Comparison of ENCODE assay signal across 15 cellular contexts in the genomic region with DNA sequence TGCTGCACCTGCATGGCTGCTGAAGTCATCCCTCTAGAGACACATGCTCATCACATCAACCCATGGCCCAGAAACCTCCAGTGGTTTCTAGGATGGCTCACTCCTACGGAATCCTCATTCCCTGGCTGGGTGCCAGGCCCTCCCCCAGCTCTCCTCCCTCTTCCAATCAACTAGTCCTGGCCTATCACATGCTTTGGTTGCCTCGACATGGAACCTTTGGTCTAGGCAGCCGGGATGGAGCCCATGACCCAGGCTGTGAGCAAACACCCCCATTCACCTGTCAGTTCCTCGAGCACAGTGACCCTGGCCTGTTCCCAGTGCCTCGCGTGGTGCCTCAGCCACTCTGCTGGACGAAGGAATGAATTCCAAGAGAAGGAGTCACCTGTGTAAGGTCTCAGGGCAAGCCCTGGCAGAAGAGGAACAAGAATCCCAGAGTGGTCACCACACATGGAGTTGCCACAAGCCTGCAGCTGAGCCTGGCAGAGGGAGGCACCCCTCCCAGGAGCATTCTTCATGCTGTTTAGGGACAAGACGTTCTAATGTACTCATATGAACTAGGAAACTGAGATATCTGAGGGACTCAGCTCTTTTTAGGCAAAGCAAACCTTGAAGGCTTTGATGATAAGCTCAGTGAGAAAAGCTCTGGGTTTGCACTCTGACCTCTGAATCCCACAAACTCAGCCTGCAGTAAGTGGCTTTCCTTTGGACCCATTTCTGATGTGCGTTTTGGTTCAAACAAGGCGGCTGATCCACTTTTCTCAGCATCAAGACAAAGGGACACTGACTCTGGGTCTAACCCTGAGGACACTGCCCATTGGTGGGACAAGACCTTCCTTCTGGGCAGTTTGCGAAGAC. TPM values are rescaled to one million over a fixed set of nuclear protein-coding genes. Genes with fewer than 3 reads are reported as not detected.
A peak's percentile ranks its signal among the peaks of the same experiment; 100 is the strongest.
DNase-seq lines count a peak whose midpoint lies in the region; ATAC-seq, FAIRE-seq and TF ChIP-seq lines count a peak whose summit lies in the region.
"Had no signal": no experiment of that assay in that cellular context is flagged by ENCODE, and none has a peak within 500 bp of the region (broad histone marks: within the 10 kb centered on the region; RNA-seq: fewer than 3 reads in every experiment).

No MANE protein-coding gene starts in this region.

- 88 to 90% methylated on average over 11 of the region's 11 CpGs for WGBS in aorta, 2 donors

- peaks cover 4% of the 10 kb centered on the region for H3K36me3 Mint-ChIP-seq in astrocyte (ENCODE audit: low read depth, unreplicated experiment)

- H3K27ac ChIP-seq in ACC112 (ENCODE audit: low read depth, low read length) (peak overlapping the region; percentile 64), astrocyte (ENCODE audit: low read depth, low read length) (peak overlapping the region; percentile 50), keratinocyte (ENCODE audit: control insufficient read depth, insufficient read depth, low read length) (peak overlapping the region; percentile 39), left ventricle myocardium inferior (replicated peaks) (no peak overlapping the region), aorta (ENCODE audit: low read depth in 1 of 2, low read length in 2 of 2) (no peak overlapping the region)

- H3K9me3 ChIP-seq in astrocyte (ENCODE audit: insufficient read depth, low read depth, low read length) (peaks cover 2% of the 10 kb centered on the region), keratinocyte (ENCODE audit: control insufficient read depth, low read depth, low read length) (no peaks in the 10 kb centered on the region), left ventricle myocardium inferior (replicated peaks) (no peaks in the 10 kb centered on the region), aorta (ENCODE audit: control insufficient read depth, low read length) (no peaks in the 10 kb centered on the region)
- H3K9me3 ChIP-seq: HAP-1 had no signal

- FAIRE-seq in HTR-8/SVneo (lab: Jason Lieb, UNC) (no peak), astrocyte (lab: Jason Lieb, UNC) (no peak), keratinocyte (lab: Jason Lieb, UNC) (no peak)

- H3K79me2 ChIP-seq in ACC112 (ENCODE audit: control insufficient read depth, insufficient read depth, low read length, unreplicated experiment) (no peaks in the 10 kb centered on the region), astrocyte (ENCODE audit: insufficient read depth, low read length) (no peaks in the 10 kb centered on the region), keratinocyte (ENCODE audit: control insufficient read depth, insufficient read depth, low read length) (no peaks in the 10 kb centered on the region)

- H3K9me3 Mint-ChIP-seq in astrocyte (ENCODE audit: unreplicated experiment): peaks cover 2% of the 10 kb centered on the region
- H3K9me3 Mint-ChIP-seq: naive thymus-derived CD8-positive, alpha-beta T cell had no signal

- H3K27ac Mint-ChIP-seq in astrocyte (ENCODE audit: unreplicated experiment): peak overlapping the region; percentile 70

- H3K9ac ChIP-seq in astrocyte (ENCODE audit: low read length) (no peak overlapping the region), keratinocyte (ENCODE audit: control insufficient read depth, extremely low read depth, insufficient read depth, low read length) (no peak overlapping the region)

- peak overlapping the region; percentile 65 for H3K4me3 Mint-ChIP-seq in astrocyte (ENCODE audit: unreplicated experiment)
- H3K4me3 Mint-ChIP-seq: naive thymus-derived CD8-positive, alpha-beta T cell had no signal

- ATAC-seq in GM18870 (IDR thresholded peaks at IDR 0.05; ENCODE audit: unreplicated experiment): no peak
- ATAC-seq in GM18907 (IDR thresholded peaks at IDR 0.05; ENCODE audit: unreplicated experiment): no peak
- no peak for ATAC-seq in aorta (ENCODE audit: low FRiP score)
- ATAC-seq: naive thymus-derived CD8-positive, alpha-beta T cell had no signal

- TF ChIP-seq CTCF in astrocyte (IDR thresholded peaks at IDR 0.05; ENCODE audit: insufficient read depth, low read depth, low read length) (no peak), keratinocyte (optimal IDR thresholded peaks at IDR 0.05 in 1 of 3, IDR thresholded peaks at IDR 0.05 in 1 of 3, conservative IDR thresholded peaks at IDR 0.05 in 1 of 3; ENCODE audit: extremely low read depth in 1 of 3, insufficient read depth in 2 of 3, low read length in 3 of 3) (no peak), left ventricle myocardium inferior (IDR thresholded peaks at IDR 0.05; ENCODE audit: borderline replicate concordance) (no peak)

- H2AFZ ChIP-seq in ACC112 (ENCODE audit: low read length, unreplicated experiment): no peak overlapping the region
- H2AFZ ChIP-seq in astrocyte (ENCODE audit: low read depth, low read length): no peak overlapping the region
- no peak overlapping the region for H2AFZ ChIP-seq in keratinocyte (ENCODE audit: control insufficient read depth, low read length)

- H3K4me1 ChIP-seq in ACC112 (ENCODE audit: control insufficient read depth, insufficient read depth, low read length, unreplicated experiment): peaks cover 26% of the 10 kb centered on the region
- peaks cover 20% of the 10 kb centered on the region for H3K4me1 ChIP-seq in astrocyte (ENCODE audit: insufficient read depth, low read length)
- peaks cover 18% of the 10 kb centered on the region for H3K4me1 ChIP-seq in keratinocyte (ENCODE audit: control insufficient read depth, extremely low read depth, insufficient read depth, low read length)
- H3K4me1 ChIP-seq in left ventricle myocardium inferior: peaks cover 39% of the 10 kb centered on the region
- H3K4me1 ChIP-seq in aorta (ENCODE audit: control insufficient read depth in 1 of 2, insufficient read depth in 2 of 2, low read length in 2 of 2): no peaks in the 10 kb centered on the region
- H3K4me1 ChIP-seq: HAP-1 had no signal

- dilution Hi-C loops in keratinocyte (cut with MboI; ENCODE audit: extremely low pct_ligation_motif_present, low sequenced_read_pairs): no loop called here

- DNase-seq in HTR-8/SVneo (ENCODE audit: insufficient read length, low spot score): peak; percentile 54
- DNase-seq in astrocyte (ENCODE audit: low read depth): peak; percentile 56
- peak; percentile 89 for DNase-seq in keratinocyte (ENCODE audit: low read depth, low spot score)
- no peak for DNase-seq in left ventricle myocardium inferior
- no peak for DNase-seq in aorta
- DNase-seq: activated CD4-positive, alpha-beta T cell treated with anti-CD3 and anti-CD28 coated beads, Interleukin-2, amount 50 U/mL, for 48 hours; activated naive CD4-positive, alpha-beta T cell treated with Interleukin-2 at 50 U/mL for 16 hours; AML-193; GF-D8; naive thymus-derived CD8-positive, alpha-beta T cell; NCI-H526 treated with DMSO at 0.1 percent for 48 hours had no signal

- no peaks in the 10 kb centered on the region for H3K36me3 ChIP-seq in ACC112 (ENCODE audit: insufficient read depth, low read length)
- H3K36me3 ChIP-seq in astrocyte (ENCODE audit: insufficient read depth, low read length): no peaks in the 10 kb centered on the region
- peaks cover 0 to 3% of the 10 kb centered on the region in 2 experiments for H3K36me3 ChIP-seq in keratinocyte (ENCODE audit: control insufficient read depth in 2 of 2, extremely low read depth in 1 of 2, insufficient read depth in 2 of 2, low read length in 2 of 2)
- no peaks in the 10 kb centered on the region for H3K36me3 ChIP-seq in left ventricle myocardium inferior
- H3K36me3 ChIP-seq in aorta (ENCODE audit: control insufficient read depth in 1 of 2, insufficient read depth in 2 of 2, low read length in 1 of 2): no peaks in the 10 kb centered on the region
- H3K36me3 ChIP-seq: HAP-1 had no signal

- H3K4me2 ChIP-seq in astrocyte (ENCODE audit: low read length) (peak overlapping the region; percentile 57), keratinocyte (ENCODE audit: control insufficient read depth, extremely low read depth, insufficient read depth, low read depth, low read length) (peak overlapping the region; percentile 7)

- H3K9me1 ChIP-seq in keratinocyte (ENCODE audit: control insufficient read depth, extremely low read depth, insufficient read depth, low read length): no peaks in the 10 kb centered on the region

- peaks cover 20% of the 10 kb centered on the region for H3K4me1 Mint-ChIP-seq in astrocyte (ENCODE audit: low read depth, unreplicated experiment)

- H3K27me3 ChIP-seq in ACC112 (ENCODE audit: insufficient read depth, low read length) (no peaks in the 10 kb centered on the region), astrocyte (ENCODE audit: insufficient read depth, low read length) (no peaks in the 10 kb centered on the region), keratinocyte (ENCODE audit: control insufficient read depth, extremely low read depth, insufficient read depth, low read length) (no peaks in the 10 kb centered on the region), left ventricle myocardium inferior (ENCODE audit: low read depth) (no peaks in the 10 kb centered on the region), aorta (ENCODE audit: control insufficient read depth in 1 of 2, insufficient read depth in 2 of 2, low read length in 1 of 2) (no peaks in the 10 kb centered on the region)

- H3K4me3 ChIP-seq in ACC112 (ENCODE audit: low read depth, low read length) (peak overlapping the region; percentile 18; the same call in 1 of the 2 replicates), astrocyte (ENCODE audit: insufficient read depth, low read depth, low read length) (no peak overlapping the region), keratinocyte (ENCODE audit: control insufficient read depth in 2 of 3, extremely low read depth in 1 of 3, insufficient read depth in 2 of 3, low read depth in 1 of 3, low read length in 3 of 3) (no peak overlapping the region), left ventricle myocardium inferior (no peak overlapping the region), aorta (ENCODE audit: low read length in 2 of 2) (no peak overlapping the region)
- H3K4me3 ChIP-seq: HAP-1 had no signal

- peaks cover 31% of the 10 kb centered on the region for H4K20me1 ChIP-seq in astrocyte (ENCODE audit: insufficient read depth, low read length)
- no peaks in the 10 kb centered on the region for H4K20me1 ChIP-seq in keratinocyte (ENCODE audit: control insufficient read depth, extremely low read depth, insufficient read depth, low read length)

- intact Hi-C loops in left ventricle myocardium inferior (cut with micrococcal nuclease): no loop called here
- intact Hi-C loops in aorta (cut with DNase I): no loop called here

- H3K27me3 Mint-ChIP-seq in astrocyte (ENCODE audit: low read depth, unreplicated experiment): no peaks in the 10 kb centered on the region
- H3K27me3 Mint-ChIP-seq: naive thymus-derived CD8-positive, alpha-beta T cell had no signal

RNA-seq across cellular contexts. Expression of a gene that starts 40.2 kb away (rescaled TPM):
- total RNA-seq in astrocyte (0.39 and 0.70 TPM in 2 replicates), left ventricle myocardium inferior (11.1 TPM), aorta (1 to 10 TPM; 1.7 to 5.3 TPM)
- polyA plus RNA-seq in keratinocyte (0.01 to 0.06 TPM (median 0.02 TPM) in 3 replicates), aorta (under 1 TPM; 0.41 to 0.63 TPM)
- polyA plus RNA-seq in keratinocyte (2011; ENCODE audit: low read depth): 0.05 TPM
- polyA plus RNA-seq in keratinocyte (2011; cell fraction: cytosol; rRNA removed): 0.02 and 0.03 TPM in 2 replicates
- polyA plus RNA-seq in keratinocyte (2011; cell fraction: nucleus; rRNA removed): 0.06 and 0.07 TPM in 2 replicates
- 0.06 and 0.11 TPM in 2 replicates for polyA plus RNA-seq in keratinocyte (2012; ENCODE audit: low replicate concordance)
- 0.03 TPM in 2 of 3 replicates, not detected in the other for polyA minus RNA-seq in keratinocyte
- not detected for polyA minus RNA-seq in keratinocyte (2011; cell fraction: cytosol; rRNA and poly(A)+ RNA removed)
- 0.11 TPM in 1 of 2 replicates, not detected in the other for polyA minus RNA-seq in keratinocyte (2011; cell fraction: nucleus; rRNA and poly(A)+ RNA removed)
- polyA plus RNA-seq: naive thymus-derived CD8-positive, alpha-beta T cell had no signal

Comparison
In these comparisons a context has a peak if more than half of its experiments do, and no peak if none do; other contexts are left out.
1. H3K27ac ChIP-seq: peak in ACC112 (single experiment), astrocyte (single experiment) and keratinocyte (single experiment); none in left ventricle myocardium inferior (single experiment) and aorta (0 of 2).
2. DNase-seq: peak in HTR-8/SVneo (single experiment), astrocyte (single experiment) and keratinocyte (single experiment); none in left ventricle myocardium inferior (single experiment) and aorta (0 of 2).